Comparison of ENCODE assay signal across 16 cellular contexts in the genomic region with DNA sequence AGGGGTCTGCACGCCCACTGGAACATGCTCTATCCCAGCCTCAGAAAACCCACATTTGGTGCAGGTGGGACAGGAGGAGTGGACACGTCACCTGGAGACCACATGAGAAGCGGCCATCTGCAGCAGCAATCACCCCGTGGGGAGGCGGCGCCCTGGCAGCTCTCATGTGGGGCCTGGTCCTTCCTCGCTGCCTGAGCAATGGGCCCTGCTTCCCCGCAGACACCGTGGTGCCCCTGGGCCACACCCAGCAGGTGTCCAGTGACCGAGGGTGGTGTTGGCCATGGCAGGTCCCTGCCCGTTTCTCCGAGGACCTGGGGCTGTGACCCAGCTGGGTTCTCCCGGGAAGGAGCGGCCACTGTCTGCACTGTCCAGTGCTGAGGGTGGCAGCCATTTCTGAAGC. TPM values are rescaled to one million over a fixed set of nuclear protein-coding genes. Genes with fewer than 3 reads are reported as not detected.
DNase-seq lines count a peak whose midpoint lies in the region; ATAC-seq and TF ChIP-seq lines count a peak whose summit lies in the region.
"Had no signal": no experiment of that assay in that cellular context is flagged by ENCODE, and none has a peak within 500 bp of the region (broad histone marks: within the 10 kb centered on the region; RNA-seq: fewer than 3 reads in every experiment).

No MANE protein-coding gene starts in this region.

- TF ChIP-seq POLR2A in gastrocnemius medialis (IDR thresholded peaks at IDR 0.05): no peak
- no peak for TF ChIP-seq POLR2A in suprapubic skin (IDR thresholded peaks at IDR 0.05)

- TF ChIP-seq CTCF in RWPE1 (conservative IDR thresholded peaks at IDR 0.05; ENCODE audit: low read depth) (no peak), gastrocnemius medialis (IDR thresholded peaks at IDR 0.05 in 4 of 5, conservative IDR thresholded peaks at IDR 0.05 in 1 of 5) (no peak), suprapubic skin (IDR thresholded peaks at IDR 0.05) (no peak)

- no peak overlapping the region for H3K27ac ChIP-seq in BLaER1
- H3K27ac ChIP-seq in RWPE1: peak overlapping the region; percentile 60
- peak overlapping the region; percentile 81 to 86 (median 84) for H3K27ac ChIP-seq in gastrocnemius medialis
- no peak overlapping the region for H3K27ac ChIP-seq in suprapubic skin

- peaks cover 100% of the 10 kb centered on the region for H3K4me1 ChIP-seq in BLaER1
- peaks cover 26 to 53% of the 10 kb centered on the region in 2 donors for H3K4me1 ChIP-seq in gastrocnemius medialis
- H3K4me1 ChIP-seq in suprapubic skin: peaks cover 26% of the 10 kb centered on the region

- intact Hi-C loops in left colon (cut with DNase I, micrococcal nuclease) (no loop called here), gastrocnemius medialis (cut with DNase I; ENCODE audit: low total_unique reads) (loop anchor here (5.0 kb wide), 1 partner anchor 67 kb away; no protein-coding TSS in a partner anchor)

- POLR2A ChIA-PET in RWPE1 (lab: Yijun Ruan, JAX; ENCODE audit: low non-redundant PET): no interaction called here

- no peak for TF ChIP-seq EP300 in suprapubic skin (IDR thresholded peaks at IDR 0.05)

- in situ Hi-C loops in gastrocnemius medialis (cut with MboI; ENCODE audit: low sequenced_read_pairs in 4 of 4): no loop called here

- ATAC-seq in left colon (peak; percentile 4), gastrocnemius medialis (no peak), HG02981 (IDR thresholded peaks at IDR 0.05; ENCODE audit: unreplicated experiment) (no peak)
- ATAC-seq: GM12878 had no signal

- no peaks in the 10 kb centered on the region for H3K27me3 ChIP-seq in BLaER1
- H3K27me3 ChIP-seq in gastrocnemius medialis: no peaks in the 10 kb centered on the region
- no peaks in the 10 kb centered on the region for H3K27me3 ChIP-seq in suprapubic skin

- DNase-seq in RWPE1 (ENCODE audit: low spot score) (no peak), left colon (no peak), gastrocnemius medialis (peak in 1 of 2 donors; percentile 27), NCI-H1417 (lab: John Stamatoyannopoulos, UW) (no peak), suprapubic skin (ENCODE audit: low spot score in 2 of 2) (no peak)
- no peak for DNase-seq in activated CD4-positive, alpha-beta T cell treated with anti-CD3 and anti-CD28 coated beads for 1 hour
- DNase-seq: 8988T; AML-193; C1 segment of cervical spinal cord; CD4-positive, alpha-beta memory T cell; DMS79; HCEC 1CT had no signal

- CTCF ChIA-PET in RWPE1 (lab: Yijun Ruan, JAX): interaction anchor here (0.6 kb wide), 1 partner anchor 16 kb away, joined by 4 read pairs; no protein-coding TSS in a partner anchor

- 0 out of 2 replicates have a peak overlapping the region, but pooled peaks have one; percentile 10 for H3K9ac ChIP-seq in BLaER1

- no peaks in the 10 kb centered on the region for H3K9me3 ChIP-seq in BLaER1
- H3K9me3 ChIP-seq in gastrocnemius medialis: no peaks in the 10 kb centered on the region
- H3K9me3 ChIP-seq in suprapubic skin: no peaks in the 10 kb centered on the region

- H3K36me3 ChIP-seq in BLaER1: peaks cover 26% of the 10 kb centered on the region
- no peaks in the 10 kb centered on the region for H3K36me3 ChIP-seq in gastrocnemius medialis
- H3K36me3 ChIP-seq in suprapubic skin: peaks cover 18% of the 10 kb centered on the region

- H3K4me3 ChIP-seq in BLaER1: no peak overlapping the region
- no peak overlapping the region for H3K4me3 ChIP-seq in gastrocnemius medialis
- H3K4me3 ChIP-seq in suprapubic skin: no peak overlapping the region
- H3K4me3 ChIP-seq: GM12878 had no signal

- 100% methylated on average over 3 of the region's 14 CpGs for WGBS in suprapubic skin

- H4K20me1 ChIP-seq in BLaER1: peaks cover 100% of the 10 kb centered on the region

- H3K4me2 ChIP-seq in BLaER1: peak overlapping the region; percentile 98

RNA-seq across cellular contexts. Expression of a gene that starts 44.6 kb away (rescaled TPM):
- total RNA-seq in left colon (1 to 10 TPM; 2.9 to 4.4 TPM), gastrocnemius medialis (10 to 100 TPM in 3 of 4 donors, 1 to 10 TPM in 1; 7.1 to 74.7 (median 28.4) TPM), suprapubic skin (10 to 100 TPM; 13.9 to 24.3 (median 16.7) TPM)
- total RNA-seq: HT-29 had no signal

Comparison
In these comparisons a context has a peak if more than half of its experiments do, and no peak if none do; other contexts are left out.
1. H3K27ac ChIP-seq: peak in RWPE1 (single experiment) and gastrocnemius medialis (4 of 4); none in BLaER1 (single experiment) and suprapubic skin (single experiment).